In the genomic region with DNA sequence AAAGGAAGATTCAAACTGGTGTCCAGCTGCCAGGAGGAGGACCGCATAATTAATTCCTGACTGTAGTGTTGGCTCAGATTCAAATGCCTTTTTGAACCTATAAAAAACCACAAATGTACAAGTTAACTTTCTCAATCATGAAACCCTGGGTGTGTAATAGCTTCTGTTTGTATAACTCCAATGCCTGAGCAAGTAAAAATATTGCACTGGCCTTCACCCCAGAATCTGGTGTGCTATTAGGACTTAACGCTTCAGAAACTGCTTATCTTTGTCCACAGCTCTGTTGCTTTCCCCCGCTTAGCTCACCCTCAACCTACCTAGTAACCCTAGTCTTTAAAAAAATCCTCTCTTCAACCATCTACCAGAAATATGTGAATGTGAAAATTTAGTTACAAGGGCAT, we compare ENCODE assay signal across 11 cellular contexts.
A peak's percentile ranks its signal among the peaks of the same experiment; 100 is the strongest.
DNase-seq lines count a peak whose midpoint lies in the region; ATAC-seq, FAIRE-seq and TF ChIP-seq lines count a peak whose summit lies in the region.
"Had no signal": no experiment of that assay in that cellular context is flagged by ENCODE, and none has a peak within 500 bp of the region (broad histone marks: within the 10 kb centered on the region; RNA-seq: fewer than 3 reads in every experiment).

No MANE protein-coding gene starts in this region.

- H3K27ac ChIP-seq in K562 (ENCODE audit: extremely low read depth, low read depth, low read length): peak overlapping the region; percentile 30
- no peak overlapping the region for H3K27ac ChIP-seq in WERI-Rb-1
- H3K27ac ChIP-seq in ascending aorta: no peak overlapping the region
- no peak overlapping the region for H3K27ac ChIP-seq in right atrium auricular region

- WGBS in K562 (ENCODE audit: insufficient coverage, low coverage, missing lambda C conversion rate): 11% methylated on average over 3 of the region's 3 CpGs

- peak; percentile 95 for ATAC-seq in K562

- CTCF ChIA-PET in K562 (lab: Yijun Ruan, JAX; ENCODE audit: low intra/inter-chr PET ratio): no interaction called here

- FAIRE-seq in HTR-8/SVneo (lab: Jason Lieb, UNC): no peak
- peak; percentile 83 for FAIRE-seq in K562 (lab: Jason Lieb, UNC)
- FAIRE-seq in GM12892 (lab: Jason Lieb, UNC): no peak
- FAIRE-seq: GM18507 had no signal

- TF ChIP-seq POLR2A in K562 (conservative IDR thresholded peaks at IDR 0.05): no peak
- no peak for TF ChIP-seq POLR2A in GM12892 (IDR thresholded peaks at IDR 0.05; ENCODE audit: low read depth, low read length)

- POLR2A ChIA-PET in K562 (lab: Yijun Ruan, JAX): interaction anchor here (0.6 to 1.5 kb wide), 6 partner anchors 8 to 333 kb away, joined by 3 to 7 read pairs (median 3); no protein-coding TSS in a partner anchor

- no peak overlapping the region for H2AFZ ChIP-seq in K562 (ENCODE audit: low read depth, low read length)

- TF ChIP-seq EP300 in K562 (IDR thresholded peaks at IDR 0.05; ENCODE audit: low read length): peak; percentile 48; the same call in 1 of the 2 replicates

- H3K4me2 ChIP-seq in K562 (ENCODE audit: insufficient read depth, low read length): no peak overlapping the region

- H3K9me3 ChIP-seq in K562 (replicated peaks; ENCODE audit: control insufficient read depth, insufficient read depth, low read depth, low read length) (no peaks in the 10 kb centered on the region), WERI-Rb-1 (ENCODE audit: severe bottlenecking) (no peaks in the 10 kb centered on the region), ascending aorta (no peaks in the 10 kb centered on the region), right atrium auricular region (no peaks in the 10 kb centered on the region)

- no peak; a peak in 1 of 4 replicates for TF ChIP-seq RAD21 in K562 (CRISPR knock-in tag; conservative IDR thresholded peaks at IDR 0.05 in 1 of 2, IDR thresholded peaks at IDR 0.05 in 1 of 2)

- H3K36me3 ChIP-seq in K562 (ENCODE audit: control insufficient read depth, insufficient read depth, low read length) (peaks cover 3% of the 10 kb centered on the region; the same call in 1 of the 3 replicates), WERI-Rb-1 (no peaks in the 10 kb centered on the region), ascending aorta (peaks cover 15 to 23% of the 10 kb centered on the region in 2 donors), right atrium auricular region (no peaks in the 10 kb centered on the region)

- H4K20me1 ChIP-seq in K562 (replicated peaks; ENCODE audit: control insufficient read depth, insufficient read depth, low read length): no peaks in the 10 kb centered on the region

- no peaks in the 10 kb centered on the region for H3K79me2 ChIP-seq in K562 (ENCODE audit: control insufficient read depth, insufficient read depth, low read length)

- BruUV-seq in K562 (replicated peaks; lab: Mats Ljungman, UMichigan): no TSS peak

- in situ Hi-C loops in K562 (cut with MboI): no loop called here

- H3K27me3 ChIP-seq in K562 (ENCODE audit: control insufficient read depth in 2 of 2, insufficient read depth in 2 of 2, low read length in 2 of 2) (no peaks in the 10 kb centered on the region), WERI-Rb-1 (ENCODE audit: insufficient read depth, low read depth, severe bottlenecking) (no peaks in the 10 kb centered on the region), ascending aorta (no peaks in the 10 kb centered on the region), right atrium auricular region (no peaks in the 10 kb centered on the region)

- no peak overlapping the region for H3K4me3 ChIP-seq in K562
- no peak overlapping the region for H3K4me3 ChIP-seq in WERI-Rb-1 (ENCODE audit: low read depth, low read length)
- H3K4me3 ChIP-seq in ascending aorta: no peak overlapping the region
- no peak overlapping the region for H3K4me3 ChIP-seq in right atrium auricular region

- intact Hi-C loops in K562 (cut with micrococcal nuclease): no loop called here
- intact Hi-C loops in ascending aorta (cut with DNase I): no loop called here

- peak overlapping the region in 1 of 2 experiments; percentile 15; a peak in 1 of 4 replicates for H3K9ac ChIP-seq in K562 (ENCODE audit: insufficient read depth in 1 of 2, low read depth in 2 of 2, low read length in 2 of 2)

- H3K9me1 ChIP-seq in K562 (ENCODE audit: control insufficient read depth, insufficient read depth, low read length): no peaks in the 10 kb centered on the region

- H3K4me1 ChIP-seq in K562 (replicated peaks in 1 of 2; ENCODE audit: control insufficient read depth in 2 of 2, insufficient read depth in 2 of 2, low read length in 2 of 2) (peaks cover 0 to 19% of the 10 kb centered on the region in 2 experiments; a peak in 3 of 5 replicates), ascending aorta (peaks cover 0 to 5% of the 10 kb centered on the region in 2 donors), right atrium auricular region (no peaks in the 10 kb centered on the region)

- no peak for TF ChIP-seq CTCF in K562 (IDR thresholded peaks at IDR 0.05 in 2 of 3, conservative IDR thresholded peaks at IDR 0.05 in 1 of 3; ENCODE audit: insufficient read depth in 2 of 3, low read depth in 1 of 3, low read length in 3 of 3)
- TF ChIP-seq CTCF in WERI-Rb-1 (IDR thresholded peaks at IDR 0.05; ENCODE audit: low read depth, low read length): no peak
- no peak for TF ChIP-seq CTCF in ascending aorta (IDR thresholded peaks at IDR 0.05)
- no peak for TF ChIP-seq CTCF in right atrium auricular region (IDR thresholded peaks at IDR 0.05)

- peak; percentile 57 for DNase-seq in AG08395 (ENCODE audit: low spot score)
- DNase-seq in HTR-8/SVneo (ENCODE audit: insufficient read length, low spot score): peak; percentile 9
- DNase-seq in K562 (ENCODE audit: extremely low read depth in 1 of 4, low spot score in 3 of 4): peak in 2 of 4 experiments; percentile 59 to 77
- peak; percentile 21 for DNase-seq in left kidney (ENCODE audit: low read depth, low spot score)
- DNase-seq in GM12892 (ENCODE audit: insufficient read length): no peak
- no peak for DNase-seq in WERI-Rb-1
- DNase-seq in ascending aorta (ENCODE audit: low spot score in 2 of 2): no peak
- DNase-seq in right atrium auricular region (ENCODE audit: low spot score): no peak
- DNase-seq: effector CD4-positive, alpha-beta T cell; T-helper 1 cell had no signal

TF ChIP-seq in K562, 482 proteins besides CTCF, POLR2A, EP300 and RAD21 (continues in another document):
- TF ChIP-seq, protein P1, sequence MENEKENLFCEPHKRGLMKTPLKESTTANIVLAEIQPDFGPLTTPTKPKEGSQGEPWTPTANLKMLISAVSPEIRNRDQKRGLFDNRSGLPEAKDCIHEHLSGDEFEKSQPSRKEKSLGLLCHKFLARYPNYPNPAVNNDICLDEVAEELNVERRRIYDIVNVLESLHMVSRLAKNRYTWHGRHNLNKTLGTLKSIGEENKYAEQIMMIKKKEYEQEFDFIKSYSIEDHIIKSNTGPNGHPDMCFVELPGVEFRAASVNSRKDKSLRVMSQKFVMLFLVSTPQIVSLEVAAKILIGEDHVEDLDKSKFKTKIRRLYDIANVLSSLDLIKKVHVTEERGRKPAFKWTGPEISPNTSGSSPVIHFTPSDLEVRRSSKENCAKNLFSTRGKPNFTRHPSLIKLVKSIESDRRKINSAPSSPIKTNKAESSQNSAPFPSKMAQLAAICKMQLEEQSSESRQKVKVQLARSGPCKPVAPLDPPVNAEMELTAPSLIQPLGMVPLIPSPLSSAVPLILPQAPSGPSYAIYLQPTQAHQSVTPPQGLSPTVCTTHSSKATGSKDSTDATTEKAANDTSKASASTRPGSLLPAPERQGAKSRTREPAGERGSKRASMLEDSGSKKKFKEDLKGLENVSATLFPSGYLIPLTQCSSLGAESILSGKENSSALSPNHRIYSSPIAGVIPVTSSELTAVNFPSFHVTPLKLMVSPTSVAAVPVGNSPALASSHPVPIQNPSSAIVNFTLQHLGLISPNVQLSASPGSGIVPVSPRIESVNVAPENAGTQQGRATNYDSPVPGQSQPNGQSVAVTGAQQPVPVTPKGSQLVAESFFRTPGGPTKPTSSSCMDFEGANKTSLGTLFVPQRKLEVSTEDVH (IDR thresholded peaks at IDR 0.05; ENCODE audit: low read depth, partially characterized antibody): no peak
- TF ChIP-seq ZNF384 (IDR thresholded peaks at IDR 0.05; ENCODE audit: low read depth, low read length): peak; percentile 51; the same call in 1 of the 2 replicates
- peak; percentile 37; the same call in 1 of the 2 replicates for TF ChIP-seq LEF1 (IDR thresholded peaks at IDR 0.05)
- peak; percentile 76 for TF ChIP-seq ARID1B (IDR thresholded peaks at IDR 0.05)
- TF ChIP-seq KDM1A (IDR thresholded peaks at IDR 0.05): peak; percentile 47 to 50; a peak in 2 of 4 replicates
- no peak for TF ChIP-seq ZNF584 (CRISPR knock-in tag; IDR thresholded peaks at IDR 0.05; ENCODE audit: low read depth)
- TF ChIP-seq CBFA2T2 (conservative IDR thresholded peaks at IDR 0.05): peak; percentile 34; the same call in 1 of the 2 replicates
- TF ChIP-seq, protein P2, sequence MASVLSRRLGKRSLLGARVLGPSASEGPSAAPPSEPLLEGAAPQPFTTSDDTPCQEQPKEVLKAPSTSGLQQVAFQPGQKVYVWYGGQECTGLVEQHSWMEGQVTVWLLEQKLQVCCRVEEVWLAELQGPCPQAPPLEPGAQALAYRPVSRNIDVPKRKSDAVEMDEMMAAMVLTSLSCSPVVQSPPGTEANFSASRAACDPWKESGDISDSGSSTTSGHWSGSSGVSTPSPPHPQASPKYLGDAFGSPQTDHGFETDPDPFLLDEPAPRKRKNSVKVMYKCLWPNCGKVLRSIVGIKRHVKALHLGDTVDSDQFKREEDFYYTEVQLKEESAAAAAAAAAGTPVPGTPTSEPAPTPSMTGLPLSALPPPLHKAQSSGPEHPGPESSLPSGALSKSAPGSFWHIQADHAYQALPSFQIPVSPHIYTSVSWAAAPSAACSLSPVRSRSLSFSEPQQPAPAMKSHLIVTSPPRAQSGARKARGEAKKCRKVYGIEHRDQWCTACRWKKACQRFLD (CRISPR knock-in tag; IDR thresholded peaks at IDR 0.05): 0 out of 2 replicates have a peak, but pooled peaks have one; percentile 29
- peak; percentile 48; the same call in 1 of the 2 replicates for TF ChIP-seq TAL1 (IDR thresholded peaks at IDR 0.05)
- TF ChIP-seq RCOR1 (IDR thresholded peaks at IDR 0.05; ENCODE audit: borderline replicate concordance in 1 of 2, low read depth in 2 of 2, low read length in 2 of 2): 0 out of 4 replicates have a peak, but pooled peaks of 1 of the 2 experiments have one; percentile 14
- peak; percentile 68 for TF ChIP-seq DACH1 (IDR thresholded peaks at IDR 0.05; ENCODE audit: partially characterized antibody)
- no peak for TF ChIP-seq RFX1 (IDR thresholded peaks at IDR 0.05)
- peak; percentile 71 for TF ChIP-seq DPF2 (IDR thresholded peaks at IDR 0.05)
- peak; percentile 53 for TF ChIP-seq SMARCA4 (IDR thresholded peaks at IDR 0.05)

Comparison
In these comparisons a context has a peak if more than half of its experiments do, and no peak if none do; other contexts are left out.
1. DNase-seq: peak in AG08395 (single experiment), HTR-8/SVneo (single experiment) and left kidney (single experiment); none in GM12892 (single experiment), WERI-Rb-1 (single experiment), ascending aorta (0 of 2) and right atrium auricular region (single experiment).